In the genomic region with DNA sequence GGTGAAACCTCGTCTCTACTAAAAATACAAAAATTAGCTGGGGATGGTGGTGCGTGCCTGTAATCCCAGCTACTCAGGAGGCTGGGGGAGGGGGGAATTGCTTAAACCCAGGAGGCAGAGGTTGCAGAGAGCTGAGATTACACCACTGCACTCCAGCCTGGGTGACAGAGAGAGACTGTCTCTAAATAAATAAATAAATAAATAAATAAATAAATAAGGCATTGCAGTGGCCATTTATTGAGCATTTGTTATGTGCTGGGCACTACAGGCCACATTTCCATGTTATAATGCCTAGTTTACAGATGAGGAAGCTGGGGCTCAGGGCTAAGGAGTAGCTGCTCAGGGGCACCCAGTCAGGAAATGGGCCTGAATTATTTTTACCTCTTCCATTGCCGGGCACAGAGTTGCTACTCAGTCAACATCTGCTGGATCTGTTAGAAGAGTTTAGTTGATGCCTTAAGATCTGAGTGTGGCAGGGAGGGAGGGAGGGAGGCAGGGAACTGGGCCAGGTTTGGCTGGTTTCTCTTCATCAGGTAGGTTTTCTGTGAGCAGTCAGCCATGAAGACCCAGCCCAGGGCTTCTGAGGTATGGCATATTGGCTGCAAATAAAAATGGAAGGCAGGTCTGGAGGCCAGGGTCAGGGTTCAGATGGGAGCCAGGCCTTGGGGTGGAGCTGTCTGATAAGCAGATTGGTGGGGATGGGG, we compare ENCODE assay signal across 23 cellular contexts.
DNase-seq lines count a peak whose midpoint lies in the region; ATAC-seq and TF ChIP-seq lines count a peak whose summit lies in the region.
"Had no signal": no experiment of that assay in that cellular context is flagged by ENCODE, and none has a peak within 500 bp of the region (broad histone marks: within the 10 kb centered on the region; RNA-seq: fewer than 3 reads in every experiment).

No MANE protein-coding gene starts in this region.

- H3K9ac ChIP-seq in parathyroid adenoma, result no peak overlapping the region
- H3K9ac ChIP-seq: SK-N-SH had no signal

- H3K9me3 ChIP-seq in parathyroid adenoma (ENCODE audit: control insufficient read depth, low read length), result no peaks in the 10 kb centered on the region
- H3K9me3 ChIP-seq: BE2C, HAP-1, MG63, SK-N-SH had no signal

- H3K4me2 ChIP-seq in parathyroid adenoma (ENCODE audit: low read length), result peak overlapping the region; percentile 38
- H3K4me2 ChIP-seq: SK-N-SH had no signal

- H3K27ac ChIP-seq in parathyroid adenoma, result no peak overlapping the region
- H3K27ac ChIP-seq: 22Rv1 had no signal

- no peak overlapping the region for H3K4me3 ChIP-seq in parathyroid adenoma (ENCODE audit: low read depth, low read length)
- H3K4me3 ChIP-seq: HAP-1, MG63 had no signal

- no peak overlapping the region for H2AFZ ChIP-seq in parathyroid adenoma

- H3K79me2 ChIP-seq in parathyroid adenoma, result no peaks in the 10 kb centered on the region

- DNase-seq in NCI-H1105 treated with DMSO at 0.1 percent for 48 hours (lab: John Stamatoyannopoulos, UW) (peak; percentile 43), NCI-H1105 (lab: John Stamatoyannopoulos, UW) (no peak), NCI-H2029 (lab: John Stamatoyannopoulos, UW) (peak; percentile 6), RPMI8226 (peak; percentile 53), GM20000 (ENCODE audit: low spot score) (no peak), iPS-NIHi7 (ENCODE audit: extremely low spot score) (no peak)
- DNase-seq: BE2C, Calu3, DMS153, GOT3, IMR-90, KG1, MG63, NCI-H1417, NCI-H1694 treated with DMSO at 0.1 percent for 48 hours, NCI-H2107, NCI-H526 treated with DMSO at 0.1 percent for 48 hours, SK-N-SH, SW 1271 had no signal

- H3K4me1 ChIP-seq in parathyroid adenoma, result peaks cover 13% of the 10 kb centered on the region
- H3K4me1 ChIP-seq: BE2C, HAP-1 had no signal

- TF ChIP-seq CTCF in parathyroid adenoma (IDR thresholded peaks at IDR 0.05) (no peak), GM20000 (IDR thresholded peaks at IDR 0.05; ENCODE audit: extremely low read depth, missing control alignments) (no peak)

- H3K36me3 ChIP-seq in parathyroid adenoma (ENCODE audit: control insufficient read depth, insufficient read depth, low read length), result no peaks in the 10 kb centered on the region
- H3K36me3 ChIP-seq: BE2C, HAP-1, MG63 had no signal

- no peaks in the 10 kb centered on the region for H3K27me3 ChIP-seq in parathyroid adenoma (ENCODE audit: control insufficient read depth, insufficient read depth, low read length)

- ATAC-seq in GM19324 (IDR thresholded peaks at IDR 0.05; ENCODE audit: low FRiP score, unreplicated experiment), result no peak

Comparison
In these comparisons a context has a peak if more than half of its experiments do, and no peak if none do; other contexts are left out.
1. DNase-seq: peak in NCI-H1105 treated with DMSO at 0.1 percent for 48 hours (single experiment), NCI-H2029 (single experiment) and RPMI8226 (single experiment); none in NCI-H1105 (single experiment), GM20000 (single experiment) and iPS-NIHi7 (single experiment).